In the genomic region with DNA sequence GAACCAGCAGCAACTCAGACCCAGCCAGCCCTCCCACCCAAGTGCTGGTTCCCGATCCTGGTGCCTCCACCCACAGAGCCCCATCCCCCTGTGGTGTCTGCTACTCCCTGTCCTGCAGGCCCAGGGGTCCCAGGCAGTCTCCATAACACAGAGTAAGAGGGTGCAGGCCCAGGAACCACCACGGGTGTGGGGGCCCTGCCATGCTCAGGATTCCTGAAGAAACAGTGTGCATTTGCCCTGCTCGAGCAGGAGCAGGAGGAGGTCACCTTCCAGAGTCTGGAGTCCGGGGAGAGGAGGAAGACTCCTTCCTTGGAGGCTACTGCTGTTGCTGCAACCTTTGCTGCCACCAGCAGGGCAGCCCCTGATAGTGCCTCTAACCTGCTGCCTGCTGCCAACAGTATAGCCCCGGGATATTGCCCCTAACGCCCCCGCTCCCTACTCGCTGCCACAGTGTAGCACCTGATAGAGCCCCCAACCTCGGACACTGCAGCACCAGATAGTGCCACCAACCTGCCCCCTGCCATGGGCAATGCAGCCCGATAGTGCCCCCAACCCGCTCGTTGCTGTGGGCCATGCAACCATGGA, we compare ENCODE assay signal across 21 cellular contexts. TPM values are rescaled to one million over a fixed set of nuclear protein-coding genes. Genes with fewer than 3 reads are reported as not detected.
DNase-seq lines count a peak whose midpoint lies in the region; ATAC-seq, FAIRE-seq and TF ChIP-seq lines count a peak whose summit lies in the region.
"Had no signal": no experiment of that assay in that cellular context is flagged by ENCODE, and none has a peak within 500 bp of the region (broad histone marks: within the 10 kb centered on the region; RNA-seq: fewer than 3 reads in every experiment).

No MANE protein-coding gene starts in this region.

- ATAC-seq in GM18870 (IDR thresholded peaks at IDR 0.05; ENCODE audit: unreplicated experiment) = no peak
- ATAC-seq: stimulated activated naive B cell treated with anti-CD40 and anti-IgM and Interleukin-4, amounts not matched to agents 10 μg/mL and 1 μg/mL and 100 μg/mL, for 72 hours had no signal

- H3K4me3 ChIP-seq in GM06990 (replicated peaks; ENCODE audit: low read depth, low read length) = no peak overlapping the region

- peak overlapping the region; percentile 25 for H3K4me3 Mint-ChIP-seq in chondrocyte (ENCODE audit: unreplicated experiment)
- H3K4me3 Mint-ChIP-seq in nephron progenitor cell = no peak overlapping the region
- H3K4me3 Mint-ChIP-seq: activated naive CD4-positive, alpha-beta T cell treated with anti-CD3 and anti-CD28 coated beads, Interleukin-2, amount 50 U/mL, for 24 hours; mesothelial cell of epicardium; stimulated activated naive B cell treated with anti-CD40 and anti-IgM and Interleukin-4, amounts not matched to agents 10 μg/mL and 1 μg/mL and 100 μg/mL, for 72 hours had no signal

- H3K36me3 Mint-ChIP-seq in chondrocyte (ENCODE audit: low read depth) (no peaks in the 10 kb centered on the region), nephron progenitor cell (ENCODE audit: low read depth) (no peaks in the 10 kb centered on the region)
- H3K36me3 Mint-ChIP-seq: activated naive CD4-positive, alpha-beta T cell treated with anti-CD3 and anti-CD28 coated beads, Interleukin-2, amount 50 U/mL, for 24 hours; mesothelial cell of epicardium; stimulated activated naive B cell treated with anti-CD40 and anti-IgM and Interleukin-4, amounts not matched to agents 10 μg/mL and 1 μg/mL and 100 μg/mL, for 72 hours had no signal

- FAIRE-seq in D721Med (lab: Jason Lieb, UNC) = no peak
- FAIRE-seq: endometrium, small intestine had no signal

- H3K27me3 ChIP-seq in GM06990 (replicated peaks; ENCODE audit: control insufficient read depth, insufficient read depth, low read length) = no peaks in the 10 kb centered on the region

- H3K4me1 Mint-ChIP-seq in chondrocyte (ENCODE audit: low read depth) (peaks cover 39% of the 10 kb centered on the region), nephron progenitor cell (peaks cover 9% of the 10 kb centered on the region)
- H3K4me1 Mint-ChIP-seq: activated naive CD4-positive, alpha-beta T cell treated with anti-CD3 and anti-CD28 coated beads, Interleukin-2, amount 50 U/mL, for 24 hours; mesothelial cell of epicardium had no signal

- H3K9me3 Mint-ChIP-seq in chondrocyte (ENCODE audit: low read depth) (no peaks in the 10 kb centered on the region), nephron progenitor cell (no peaks in the 10 kb centered on the region)
- H3K9me3 Mint-ChIP-seq: activated naive CD4-positive, alpha-beta T cell treated with anti-CD3 and anti-CD28 coated beads, Interleukin-2, amount 50 U/mL, for 24 hours; mesothelial cell of epicardium; stimulated activated naive B cell treated with anti-CD40 and anti-IgM and Interleukin-4, amounts not matched to agents 10 μg/mL and 1 μg/mL and 100 μg/mL, for 72 hours had no signal

- H3K36me3 ChIP-seq in GM06990 (ENCODE audit: control insufficient read depth, insufficient read depth, low read length) = no peaks in the 10 kb centered on the region

- H3K27me3 Mint-ChIP-seq in chondrocyte (ENCODE audit: low read depth) (no peaks in the 10 kb centered on the region), nephron progenitor cell (ENCODE audit: low read depth, poor library complexity) (peaks cover 21% of the 10 kb centered on the region)
- H3K27me3 Mint-ChIP-seq: activated naive CD4-positive, alpha-beta T cell treated with anti-CD3 and anti-CD28 coated beads, Interleukin-2, amount 50 U/mL, for 24 hours had no signal

- TF ChIP-seq CTCF in GM06990 (IDR thresholded peaks at IDR 0.05; ENCODE audit: insufficient read depth, low read length, poor library complexity, severe bottlenecking) (peak; percentile 8), chondrocyte (IDR thresholded peaks at IDR 0.05) (no peak), nephron progenitor cell (IDR thresholded peaks at IDR 0.05) (peak; percentile 27), D721Med (IDR thresholded peaks at IDR 0.05; ENCODE audit: insufficient read depth, missing control alignments) (no peak)

- H3K27ac Mint-ChIP-seq in chondrocyte (ENCODE audit: unreplicated experiment) = no peak overlapping the region
- H3K27ac Mint-ChIP-seq in nephron progenitor cell = no peak overlapping the region
- H3K27ac Mint-ChIP-seq: activated naive CD4-positive, alpha-beta T cell treated with anti-CD3 and anti-CD28 coated beads, Interleukin-2, amount 50 U/mL, for 24 hours; mesothelial cell of epicardium; stimulated activated naive B cell treated with anti-CD40 and anti-IgM and Interleukin-4, amounts not matched to agents 10 μg/mL and 1 μg/mL and 100 μg/mL, for 72 hours had no signal

- DNase-seq in GM06990 (ENCODE audit: extremely low read depth, insufficient read length) = no peak
- DNase-seq in HT-29 (ENCODE audit: low spot score) = peak; percentile 26
- DNase-seq in chondrocyte (ENCODE audit: low spot score) = no peak
- no peak for DNase-seq in nephron progenitor cell
- DNase-seq in SIG-M5 treated with dmso at 0.1 percent for 504 hours (lab: John Stamatoyannopoulos, UW; ENCODE audit: unreplicated experiment) = no peak
- no peak for DNase-seq in D721Med (ENCODE audit: insufficient read length, low spot score)
- no peak for DNase-seq in stimulated activated CD4-positive, alpha-beta T cell treated with anti-CD3 and anti-CD28 coated beads, Interleukin-2, amount 100 ng/mL, for 24 hours
- DNase-seq: activated CD4-positive, alpha-beta T cell treated with anti-CD3 and anti-CD28 coated beads for 4 hours; activated T-cell treated with anti-CD3 and anti-CD28 coated beads, Interleukin-2, amount 50 U/mL, for 1 hour; AML-193; DMS153; NCI-H2171 treated with DMSO at 0.1 percent for 48 hours; nucleus accumbens; small intestine; stimulated activated naive B cell treated with anti-CD40 and anti-IgM and Interleukin-4, amounts not matched to agents 10 μg/mL and 1 μg/mL and 100 μg/mL, for 72 hours had no signal

RNA-seq across cellular contexts. Expression of a gene that starts 46.8 kb away (rescaled TPM):
- not detected in 2 replicates for total RNA-seq in HT-29 (2014; rRNA removed; shearing (Covaris generic))
- not detected in 3 replicates for total RNA-seq in chondrocyte
- total RNA-seq: glomerular endothelial cell; mesothelial cell of epicardium; T-helper 2 cell treated with Interferon-gamma antibody and Interleukin-4, amounts not matched to agents 100 ng/mL and 5 ng/mL, for 36 hours had no signal

Comparison
In these comparisons a context has a peak if more than half of its experiments do, and no peak if none do; other contexts are left out.
1. CTCF ChIP-seq: peak in GM06990 (single experiment) and nephron progenitor cell (single experiment); none in chondrocyte (single experiment) and D721Med (single experiment).